In genomic region chr5:53877243-53877642, GRCh38 we compare ENCODE assay signal across 11 cellular contexts.
DNase-seq lines count a peak whose midpoint lies in the region; ATAC-seq and TF ChIP-seq lines count a peak whose summit lies in the region.
"Had no signal": no experiment of that assay in that cellular context is flagged by ENCODE, and none has a peak within 500 bp of the region (broad histone marks: within the 10 kb centered on the region; RNA-seq: fewer than 3 reads in every experiment).

No MANE protein-coding gene starts in this region.

- ATAC-seq in left lobe of liver (peak; percentile 61), T-helper 17 cell (no peak)

- TF ChIP-seq CTCF in AG09309 (IDR thresholded peaks at IDR 0.05; ENCODE audit: control insufficient read depth, insufficient read depth, low read depth, low read length, missing control alignments) (no peak), astrocyte of the spinal cord (IDR thresholded peaks at IDR 0.05; ENCODE audit: low read depth, low read length) (no peak)

- H3K27me3 ChIP-seq in effector memory CD4-positive, alpha-beta T cell (replicated peaks; ENCODE audit: control insufficient read depth, insufficient read depth, low read length, poor library complexity, severe bottlenecking): no peaks in the 10 kb centered on the region

- H3K27ac ChIP-seq in effector memory CD4-positive, alpha-beta T cell (ENCODE audit: insufficient read depth, low read length, poor library complexity, severe bottlenecking): no peak overlapping the region

- no peak overlapping the region for H3K27ac Mint-ChIP-seq in T-helper 17 cell
- H3K27ac Mint-ChIP-seq: CD14-positive monocyte had no signal

- in situ Hi-C loops in astrocyte of the spinal cord (cut with HindIII; ENCODE audit: low sequenced_read_pairs): no loop called here

- no peak overlapping the region for H3K4me3 ChIP-seq in AG09309 (ENCODE audit: control insufficient read depth, low read depth, low read length)
- no peak overlapping the region for H3K4me3 ChIP-seq in astrocyte of the spinal cord (ENCODE audit: low read depth, low read length)
- H3K4me3 ChIP-seq in effector memory CD4-positive, alpha-beta T cell (ENCODE audit: insufficient read depth, low read depth, low read length, poor library complexity, severe bottlenecking): no peak overlapping the region

- no peaks in the 10 kb centered on the region for H3K4me1 Mint-ChIP-seq in T-helper 17 cell

- H3K36me3 Mint-ChIP-seq in T-helper 17 cell (ENCODE audit: low read depth): peaks cover 2% of the 10 kb centered on the region
- H3K36me3 Mint-ChIP-seq: CD14-positive monocyte had no signal

- H3K9me3 ChIP-seq in T-helper 17 cell (ENCODE audit: control insufficient read depth, low read length, poor library complexity, severe bottlenecking): no peaks in the 10 kb centered on the region
- no peaks in the 10 kb centered on the region for H3K9me3 ChIP-seq in effector memory CD4-positive, alpha-beta T cell (ENCODE audit: control insufficient read depth, low read length)

- H3K4me3 Mint-ChIP-seq in T-helper 17 cell: no peak overlapping the region
- H3K4me3 Mint-ChIP-seq: CD14-positive monocyte had no signal

- no peaks in the 10 kb centered on the region for H3K36me3 ChIP-seq in effector memory CD4-positive, alpha-beta T cell (ENCODE audit: control insufficient read depth, insufficient read depth, low read length)

- no peaks in the 10 kb centered on the region for H3K4me1 ChIP-seq in effector memory CD4-positive, alpha-beta T cell (ENCODE audit: control insufficient read depth, insufficient read depth, low read length, poor library complexity, severe bottlenecking)

- peak; percentile 71 for DNase-seq in AG09309 (ENCODE audit: low read depth)
- peak; percentile 73 for DNase-seq in HCEC 1CT
- DNase-seq in astrocyte of the spinal cord (ENCODE audit: low read depth, low spot score): peak; percentile 47
- no peak for DNase-seq in left lobe of liver (ENCODE audit: low spot score)
- DNase-seq in T-helper 17 cell: no peak
- DNase-seq in Kasumi-1 (lab: John Stamatoyannopoulos, UW): no peak
- DNase-seq in OCI-M2 (lab: John Stamatoyannopoulos, UW; ENCODE audit: unreplicated experiment): no peak
- DNase-seq in effector memory CD4-positive, alpha-beta T cell: no peak
- DNase-seq: activated CD4-positive, alpha-beta T cell treated with anti-CD3 and anti-CD28 coated beads, Interleukin-2, amount 50 U/mL, for 4 hours; NCI-H1105 had no signal

- no peaks in the 10 kb centered on the region for H3K27me3 Mint-ChIP-seq in T-helper 17 cell

Comparison
In these comparisons a context has a peak if more than half of its experiments do, and no peak if none do; other contexts are left out.
1. DNase-seq: peak in AG09309 (single experiment), HCEC 1CT (single experiment) and astrocyte of the spinal cord (single experiment); none in left lobe of liver (single experiment), T-helper 17 cell (0 of 3), Kasumi-1 (0 of 2), OCI-M2 (single experiment) and effector memory CD4-positive, alpha-beta T cell (0 of 3).